In the genomic region with DNA sequence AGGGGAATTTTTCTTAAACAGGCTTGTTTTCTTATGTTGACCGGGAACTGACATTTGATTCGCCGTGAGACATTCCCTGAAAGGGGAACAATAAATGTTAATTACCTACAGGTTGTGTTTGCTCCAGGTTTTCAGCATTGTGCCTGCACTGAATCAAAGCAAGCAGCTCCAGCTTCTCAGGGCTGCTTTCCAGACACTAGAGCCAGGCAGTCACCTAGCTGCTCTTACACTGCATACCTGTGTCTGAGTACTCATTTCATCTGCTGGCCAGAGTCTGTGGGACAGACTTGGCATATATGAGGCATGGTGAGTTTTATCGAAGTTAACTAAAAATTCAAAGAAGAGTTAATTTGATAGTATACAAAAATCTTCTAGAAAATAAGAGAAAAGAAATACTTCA, we compare ENCODE assay signal across 30 cellular contexts.
"Had no signal": no experiment of that assay in that cellular context is flagged by ENCODE, and none has a peak within 500 bp of the region (broad histone marks: within the 10 kb centered on the region; RNA-seq: fewer than 3 reads in every experiment).

No MANE protein-coding gene starts in this region.

- H3K27ac ChIP-seq: brain microvascular endothelial cell, coronary artery, dorsolateral prefrontal cortex had no signal

- H3K27me3 ChIP-seq: brain microvascular endothelial cell had no signal

- DNase-seq: activated CD4-positive, alpha-beta memory T cell treated with anti-CD3 and anti-CD28 coated beads for 36 hours; activated CD4-positive, alpha-beta T cell treated with anti-CD3 and anti-CD28 coated beads for 36 hours; activated CD4-positive, alpha-beta T cell treated with anti-CD3 and anti-CD28 coated beads, Interleukin-2, amount 10 ng/mL, durations not matched to agents 24 days and 14 days; activated CD4-positive, CD25-positive, alpha-beta regulatory T cell; activated CD4-positive, CD25-positive, alpha-beta regulatory T cell treated with anti-CD3 and anti-CD28 coated beads, Interleukin-2, amount 50 U/mL, for 72 hours; activated CD8-positive, alpha-beta memory T cell treated with anti-CD3 and anti-CD28 coated beads, Interleukin-2, amount 50 U/mL, for 48 hours; activated CD8-positive, alpha-beta T cell treated with anti-CD3 and anti-CD28 coated beads, Interleukin-2, amount 10 ng/mL, durations not matched to agents 7 days and 5 days; activated effector memory CD4-positive, alpha-beta T cell treated with Interleukin-2 at 50 U/mL for 16 hours; activated gamma-delta T cell treated with Interleukin-2 at 50 U/mL for 16 hours; activated naive CD4-positive, alpha-beta T cell treated with anti-CD3 and anti-CD28 coated beads, Interleukin-2, amount 50 U/mL, for 16 hours; activated naive CD4-positive, alpha-beta T cell treated with Interleukin-2 at 50 U/mL for 16 hours; activated T-cell treated with anti-CD3 and anti-CD28 coated beads for 4 hours; activated T-cell treated with anti-CD3 and anti-CD28 coated beads, Interleukin-2, amount 50 U/mL, for 24 hours; amniotic stem cell; anterior cingulate cortex; brain microvascular endothelial cell; dorsolateral prefrontal cortex; effector memory CD4-positive, alpha-beta T cell; endodermal cell; foreskin fibroblast; head of caudate nucleus; hippocampal formation; T1000 had no signal

- H3K4me1 Mint-ChIP-seq: activated CD4-positive, alpha-beta T cell treated with anti-CD3 and anti-CD28 coated beads for 36 hours; activated CD4-positive, alpha-beta T cell treated with anti-CD3 and anti-CD28 coated beads, Interleukin-2, amount 10 ng/mL, durations not matched to agents 24 days and 14 days; activated T-helper 17 cell treated with anti-CD3 and anti-CD28 coated beads, Interleukin-2, amount 50 U/mL, for 72 hours; central memory CD8-positive, alpha-beta T cell; endodermal cell had no signal

- H3K27ac Mint-ChIP-seq: activated CD4-positive, alpha-beta memory T cell treated with anti-CD3 and anti-CD28 coated beads for 36 hours; activated CD4-positive, alpha-beta T cell treated with anti-CD3 and anti-CD28 coated beads for 36 hours; activated CD4-positive, alpha-beta T cell treated with anti-CD3 and anti-CD28 coated beads, Interleukin-2, amount 10 ng/mL, durations not matched to agents 24 days and 14 days; activated CD8-positive, alpha-beta T cell treated with anti-CD3 and anti-CD28 coated beads, Interleukin-2, amount 10 ng/mL, durations not matched to agents 7 days and 5 days; activated naive CD8-positive, alpha-beta T cell; activated T-cell treated with anti-CD3 and anti-CD28 coated beads, Interleukin-2, amount 50 U/mL, for 24 hours; activated T-helper 17 cell treated with anti-CD3 and anti-CD28 coated beads, Interleukin-2, amount 50 U/mL, for 72 hours; dendritic cell treated with granulocyte-macrophage colony-stimulating factor and Interleukin-4, amounts not matched to agents 40 ng/mL and 50 ng/mL, for 4 days; endodermal cell; T-helper 2 cell treated with Interferon-gamma antibody and Interleukin-4, amounts not matched to agents 5 μg/mL and 100 μg/mL, for 36 hours had no signal

- H3K36me3 Mint-ChIP-seq: activated CD4-positive, alpha-beta memory T cell treated with anti-CD3 and anti-CD28 coated beads for 36 hours; activated naive CD8-positive, alpha-beta T cell had no signal

- H3K9me3 Mint-ChIP-seq: activated CD4-positive, alpha-beta T cell treated with anti-CD3 and anti-CD28 coated beads, Interleukin-2, amount 10 ng/mL, durations not matched to agents 24 days and 14 days; activated T-helper 17 cell treated with anti-CD3 and anti-CD28 coated beads, Interleukin-2, amount 50 U/mL, for 72 hours; central memory CD8-positive, alpha-beta T cell; dendritic cell treated with granulocyte-macrophage colony-stimulating factor and Interleukin-4, amounts not matched to agents 40 ng/mL and 50 ng/mL, for 4 days; T-helper 2 cell treated with Interferon-gamma antibody and Interleukin-4, amounts not matched to agents 5 μg/mL and 100 μg/mL, for 36 hours had no signal

- H3K4me3 Mint-ChIP-seq: activated CD4-positive, alpha-beta memory T cell treated with anti-CD3 and anti-CD28 coated beads for 36 hours; activated CD4-positive, alpha-beta T cell treated with anti-CD3 and anti-CD28 coated beads for 36 hours; activated CD4-positive, alpha-beta T cell treated with anti-CD3 and anti-CD28 coated beads, Interleukin-2, amount 10 ng/mL, durations not matched to agents 24 days and 14 days; activated CD8-positive, alpha-beta T cell treated with anti-CD3 and anti-CD28 coated beads, Interleukin-2, amount 10 ng/mL, durations not matched to agents 7 days and 5 days; activated naive CD8-positive, alpha-beta T cell; activated T-cell treated with anti-CD3 and anti-CD28 coated beads, Interleukin-2, amount 50 U/mL, for 24 hours; activated T-helper 17 cell treated with anti-CD3 and anti-CD28 coated beads, Interleukin-2, amount 50 U/mL, for 72 hours; central memory CD8-positive, alpha-beta T cell; dendritic cell treated with granulocyte-macrophage colony-stimulating factor and Interleukin-4, amounts not matched to agents 40 ng/mL and 50 ng/mL, for 4 days; endodermal cell; T-helper 2 cell treated with Interferon-gamma antibody and Interleukin-4, amounts not matched to agents 5 μg/mL and 100 μg/mL, for 36 hours had no signal

- H3K36me3 ChIP-seq: brain microvascular endothelial cell had no signal

- H3K27me3 Mint-ChIP-seq: activated CD4-positive, alpha-beta memory T cell treated with anti-CD3 and anti-CD28 coated beads for 36 hours; activated CD4-positive, alpha-beta T cell treated with anti-CD3 and anti-CD28 coated beads for 36 hours; activated CD4-positive, alpha-beta T cell treated with anti-CD3 and anti-CD28 coated beads, Interleukin-2, amount 10 ng/mL, durations not matched to agents 24 days and 14 days; activated naive CD8-positive, alpha-beta T cell; activated T-cell treated with anti-CD3 and anti-CD28 coated beads, Interleukin-2, amount 50 U/mL, for 24 hours; activated T-helper 17 cell treated with anti-CD3 and anti-CD28 coated beads, Interleukin-2, amount 50 U/mL, for 72 hours; central memory CD8-positive, alpha-beta T cell; dendritic cell treated with granulocyte-macrophage colony-stimulating factor and Interleukin-4, amounts not matched to agents 40 ng/mL and 50 ng/mL, for 4 days had no signal

- H3K4me3 ChIP-seq: coronary artery, dorsolateral prefrontal cortex had no signal

- ATAC-seq: activated CD4-positive, alpha-beta T cell treated with anti-CD3 and anti-CD28 coated beads for 36 hours; activated CD8-positive, alpha-beta T cell treated with anti-CD3 and anti-CD28 coated beads, Interleukin-2, amount 10 ng/mL, durations not matched to agents 7 days and 5 days; activated T-helper 17 cell treated with anti-CD3 and anti-CD28 coated beads, Interleukin-2, amount 50 U/mL, for 72 hours; esophagus mucosa had no signal
